ENCODE assay signal across 28 cellular contexts in the genomic region with DNA sequence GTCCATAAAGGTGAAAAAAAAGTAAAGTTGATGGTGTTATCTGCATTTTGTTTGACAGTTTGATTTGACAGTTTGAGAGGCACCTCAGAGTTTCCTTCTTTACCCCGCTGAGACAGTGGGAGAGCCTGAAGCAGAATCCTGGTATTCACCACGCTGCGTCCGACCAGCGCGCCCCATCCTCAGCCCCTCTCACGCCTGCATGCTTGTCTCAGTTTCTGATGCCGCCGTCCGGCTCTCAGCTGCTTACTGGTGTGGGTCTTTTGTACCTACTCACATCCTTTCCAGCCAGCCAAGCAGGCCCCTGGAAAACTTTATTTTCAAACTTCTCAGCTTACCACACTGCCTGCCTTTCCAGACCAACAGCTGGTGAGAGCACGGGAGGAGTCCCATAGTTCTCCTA.
"Had no signal": no experiment of that assay in that cellular context is flagged by ENCODE, and none has a peak within 500 bp of the region (broad histone marks: within the 10 kb centered on the region; RNA-seq: fewer than 3 reads in every experiment).

No MANE protein-coding gene starts in this region.

- H3K36me3 ChIP-seq: left lung, ovary, right lobe of liver, upper lobe of right lung, uterus had no signal

- H3K9me3 ChIP-seq: left lung, lower lobe of right lung, mucosa of descending colon, ovary, right atrium auricular region, right lobe of liver, testis, tibial artery, upper lobe of right lung, uterus had no signal

- H3K9me3 Mint-ChIP-seq: naive thymus-derived CD8-positive, alpha-beta T cell; stimulated activated memory B cell treated with anti-CD40 and anti-IgM and Interleukin-4, amounts not matched to agents 10 μg/mL and 1 μg/mL and 100 μg/mL, for 72 hours; stimulated activated naive CD8-positive, alpha-beta T cell treated with anti-CD3 and anti-CD28 coated beads, Interleukin-15, amount 100 ng/mL, for 72 hours had no signal

- H3K36me3 Mint-ChIP-seq: stimulated activated memory B cell treated with anti-CD40 and anti-IgM and Interleukin-4, amounts not matched to agents 10 μg/mL and 1 μg/mL and 100 μg/mL, for 72 hours had no signal

- H3K27ac Mint-ChIP-seq: naive thymus-derived CD8-positive, alpha-beta T cell; progenitor cell of endocrine pancreas; stimulated activated memory B cell treated with anti-CD40 and anti-IgM and Interleukin-4, amounts not matched to agents 10 μg/mL and 1 μg/mL and 100 μg/mL, for 72 hours; stimulated activated naive CD8-positive, alpha-beta T cell treated with anti-CD3 and anti-CD28 coated beads, Interleukin-15, amount 100 ng/mL, for 72 hours had no signal

- DNase-seq: hippocampal formation; left colon; left lung; lower lobe of right lung; mammary epithelial cell; mesendoderm; midbrain; mucosa of descending colon; naive thymus-derived CD8-positive, alpha-beta T cell; nephron progenitor cell; ovary; right lobe of liver; stimulated activated CD4-positive, alpha-beta T cell treated with anti-CD3 and anti-CD28 coated beads, Interleukin-1b, Interleukin-23, amount 100 ng/mL, for 48 hours; stimulated activated CD4-positive, alpha-beta T cell treated with anti-CD3 and anti-CD28 coated beads, Interleukin-2, amount 100 ng/mL, for 48 hours; stimulated activated CD4-positive, alpha-beta T cell treated with anti-CD3 and anti-CD28 coated beads, Interleukin-4, amount 100 ng/mL, for 4 hours; stimulated activated CD8-positive, alpha-beta memory T cell treated with anti-CD3 and anti-CD28 coated beads, Interleukin-4, amount 100 ng/mL, for 48 hours; stimulated activated naive CD4-positive, alpha-beta T cell treated with Interleukin-2 at 50 U/mL for 16 hours; stimulated activated naive CD8-positive, alpha-beta T cell treated with anti-CD3 and anti-CD28 coated beads, Interleukin-15, amount 100 ng/mL, for 72 hours; substantia nigra; testis; tibial artery; trophoblast cell; upper lobe of right lung; uterus had no signal

- H3K27ac ChIP-seq: left lung, lower lobe of right lung, ovary, right atrium auricular region, right lobe of liver, testis, tibial artery, upper lobe of right lung, uterus had no signal

- H3K27me3 ChIP-seq: left lung, ovary, right atrium auricular region, right lobe of liver, testis, tibial artery, upper lobe of right lung, uterus had no signal

- H3K4me1 ChIP-seq: left lung, right atrium auricular region, right lobe of liver, testis, tibial artery, uterus had no signal

- H3K4me3 ChIP-seq: left lung, lower lobe of right lung, mucosa of descending colon, ovary, right atrium auricular region, right lobe of liver, smooth muscle cell, testis, tibial artery, upper lobe of right lung, uterus had no signal

- ATAC-seq: left colon; left lung; lower lobe of right lung; mucosa of descending colon; naive thymus-derived CD8-positive, alpha-beta T cell; right lobe of liver; stimulated activated memory B cell treated with anti-CD40 and anti-IgM and Interleukin-4, amounts not matched to agents 10 μg/mL and 1 μg/mL and 100 μg/mL, for 72 hours; stimulated activated naive CD8-positive, alpha-beta T cell treated with anti-CD3 and anti-CD28 coated beads, Interleukin-15, amount 100 ng/mL, for 72 hours; upper lobe of right lung had no signal
